13 cellular contexts compared by ENCODE assay signal in genomic region chr7:47557986-47558670, GRCh38. TPM values are rescaled to one million over a fixed set of nuclear protein-coding genes. Genes with fewer than 3 reads are reported as not detected.
DNase-seq lines count a peak whose midpoint lies in the region; FAIRE-seq and TF ChIP-seq lines count a peak whose summit lies in the region.
"Had no signal": no experiment of that assay in that cellular context is flagged by ENCODE, and none has a peak within 500 bp of the region (broad histone marks: within the 10 kb centered on the region; RNA-seq: fewer than 3 reads in every experiment).

No MANE protein-coding gene starts in this region.

- TF ChIP-seq EP300 in suprapubic skin (IDR thresholded peaks at IDR 0.05) = no peak

- peak overlapping the region; percentile 6 for H3K56ac ChIP-seq in mesendoderm (ENCODE audit: low read length)

- H3K27ac Mint-ChIP-seq in activated T-cell treated with anti-CD3 and anti-CD28 coated beads, Interleukin-2, amount 50 U/mL, for 24 hours = no peak overlapping the region
- H3K27ac Mint-ChIP-seq: activated naive CD4-positive, alpha-beta T cell treated with anti-CD3 and anti-CD28 coated beads, Interleukin-2, amount 50 U/mL, for 24 hours had no signal

- TF ChIP-seq POLR2A in suprapubic skin (IDR thresholded peaks at IDR 0.05) (no peak), lower leg skin (IDR thresholded peaks at IDR 0.05) (no peak)

- H3K9me3 ChIP-seq in HUES6 (ENCODE audit: control insufficient read depth, insufficient read depth, low read depth, low read length) = no peaks in the 10 kb centered on the region; the same call in 1 of the 2 replicates
- H3K9me3 ChIP-seq in suprapubic skin = no peaks in the 10 kb centered on the region

- no peak overlapping the region for H4K8ac ChIP-seq in mesendoderm (ENCODE audit: low read depth, low read length)

- H2BK15ac ChIP-seq in mesendoderm (replicated peaks; ENCODE audit: low read depth) = no peak overlapping the region

- H3K4ac ChIP-seq in mesendoderm (ENCODE audit: low read depth, low read length) = no peak overlapping the region

- no peaks in the 10 kb centered on the region for H3K4me1 Mint-ChIP-seq in activated T-cell treated with anti-CD3 and anti-CD28 coated beads, Interleukin-2, amount 50 U/mL, for 24 hours (ENCODE audit: low read depth)
- H3K4me1 Mint-ChIP-seq: activated naive CD4-positive, alpha-beta T cell treated with anti-CD3 and anti-CD28 coated beads, Interleukin-2, amount 50 U/mL, for 24 hours had no signal

- H3K27me3 ChIP-seq in HUES6 (ENCODE audit: control insufficient read depth, insufficient read depth, low read length) (no peaks in the 10 kb centered on the region), bronchial epithelial cell (ENCODE audit: control insufficient read depth, insufficient read depth, low read length) (no peaks in the 10 kb centered on the region), mesendoderm (ENCODE audit: insufficient read depth, low read length, poor library complexity) (no peaks in the 10 kb centered on the region), suprapubic skin (no peaks in the 10 kb centered on the region)
- H3K27me3 ChIP-seq: BLaER1 had no signal

- H3K36me3 ChIP-seq in HUES6 (ENCODE audit: control insufficient read depth, insufficient read depth, low read length) (0 out of 2 replicates have a peak, but pooled peaks cover 5% of the 10 kb centered on the region), bronchial epithelial cell (ENCODE audit: control insufficient read depth, insufficient read depth, low read length) (no peaks in the 10 kb centered on the region), mesendoderm (ENCODE audit: control insufficient read depth, insufficient read depth, low read length) (no peaks in the 10 kb centered on the region), suprapubic skin (no peaks in the 10 kb centered on the region)

- peak; percentile 97 for DNase-seq in bronchial epithelial cell (ENCODE audit: low read depth)
- DNase-seq in mesendoderm = peak; percentile 91
- DNase-seq in suprapubic skin (ENCODE audit: low spot score in 2 of 2) = no peak
- DNase-seq in activated T-cell treated with anti-CD3 and anti-CD28 coated beads, Interleukin-2, amount 50 U/mL, for 24 hours = no peak
- no peak for DNase-seq in lower leg skin (ENCODE audit: low spot score in 2 of 2)
- DNase-seq in ureter (ENCODE audit: low spot score) = no peak
- DNase-seq in activated effector memory CD4-positive, alpha-beta T cell treated with Interleukin-2 at 50 U/mL for 16 hours = no peak
- DNase-seq: cerebellar nuclear complex, erythroblast, posterior cingulate gyrus had no signal

- no peak overlapping the region for H4K5ac ChIP-seq in mesendoderm (ENCODE audit: low read length)

- no peak overlapping the region for H3K18ac ChIP-seq in mesendoderm (ENCODE audit: low read length)

- H3K4me3 ChIP-seq in HUES6 (ENCODE audit: low read depth, low read length) = no peak overlapping the region
- no peak overlapping the region for H3K4me3 ChIP-seq in bronchial epithelial cell (ENCODE audit: low read depth, low read length)
- H3K4me3 ChIP-seq in mesendoderm (ENCODE audit: low read length) = no peak overlapping the region
- no peak overlapping the region for H3K4me3 ChIP-seq in suprapubic skin
- no peak overlapping the region for H3K4me3 ChIP-seq in lower leg skin (ENCODE audit: low read depth, poor library complexity, severe bottlenecking)
- H3K4me3 ChIP-seq: BLaER1 had no signal

- WGBS in mesendoderm (ENCODE audit: extremely low coverage, insufficient coverage, low lambda C conversion rate) = no CpG with 5 or more reads among the region's 14 CpGs
- WGBS in suprapubic skin = 71% methylated on average over 12 of the region's 14 CpGs
- WGBS in lower leg skin, 2 donors = 58 to 62% methylated on average over 14 of the region's 14 CpGs

- H3K27ac ChIP-seq in HUES6 (ENCODE audit: low read depth, low read length) (peak overlapping the region; percentile 12; the same call in 1 of the 2 replicates), mesendoderm (ENCODE audit: low read depth, low read length) (peak overlapping the region; percentile 14), suprapubic skin (peak overlapping the region; percentile 68)
- H3K27ac ChIP-seq: BLaER1 had no signal

- no peak overlapping the region for H3K4me3 Mint-ChIP-seq in activated T-cell treated with anti-CD3 and anti-CD28 coated beads, Interleukin-2, amount 50 U/mL, for 24 hours
- H3K4me3 Mint-ChIP-seq: activated naive CD4-positive, alpha-beta T cell treated with anti-CD3 and anti-CD28 coated beads, Interleukin-2, amount 50 U/mL, for 24 hours had no signal

- no peak overlapping the region for H3K4me2 ChIP-seq in mesendoderm (ENCODE audit: low read length)
- H3K4me2 ChIP-seq: BLaER1 had no signal

- H2AK5ac ChIP-seq in mesendoderm (ENCODE audit: low read length) = no peak overlapping the region

- intact Hi-C loops in lower leg skin (cut with DNase I; ENCODE audit: low total_unique reads) = no loop called here

- H3K4me1 ChIP-seq in HUES6 (ENCODE audit: control insufficient read depth, insufficient read depth, low read length) = peaks cover 20% of the 10 kb centered on the region
- H3K4me1 ChIP-seq in mesendoderm (ENCODE audit: control insufficient read depth, low read depth, low read length) = no peaks in the 10 kb centered on the region
- peaks cover 19% of the 10 kb centered on the region for H3K4me1 ChIP-seq in suprapubic skin

- H3K79me2 ChIP-seq in mesendoderm (ENCODE audit: control insufficient read depth, insufficient read depth, low read length) = no peaks in the 10 kb centered on the region

- H3K9me3 Mint-ChIP-seq in activated T-cell treated with anti-CD3 and anti-CD28 coated beads, Interleukin-2, amount 50 U/mL, for 24 hours = peaks cover 2% of the 10 kb centered on the region
- H3K9me3 Mint-ChIP-seq: activated naive CD4-positive, alpha-beta T cell treated with anti-CD3 and anti-CD28 coated beads, Interleukin-2, amount 50 U/mL, for 24 hours had no signal

- TF ChIP-seq CTCF in bronchial epithelial cell (IDR thresholded peaks at IDR 0.05; ENCODE audit: insufficient read depth, low read length, severe bottlenecking) (peak; percentile 1), suprapubic skin (IDR thresholded peaks at IDR 0.05) (no peak), lower leg skin (IDR thresholded peaks at IDR 0.05) (no peak)

- H3K9ac ChIP-seq in HUES6 (ENCODE audit: low read length) (peak overlapping the region; percentile 29), mesendoderm (ENCODE audit: low read length) (no peak overlapping the region)
- H3K9ac ChIP-seq: BLaER1 had no signal

- H3K27me3 Mint-ChIP-seq in activated T-cell treated with anti-CD3 and anti-CD28 coated beads, Interleukin-2, amount 50 U/mL, for 24 hours = no peaks in the 10 kb centered on the region
- H3K27me3 Mint-ChIP-seq: activated naive CD4-positive, alpha-beta T cell treated with anti-CD3 and anti-CD28 coated beads, Interleukin-2, amount 50 U/mL, for 24 hours had no signal

- H3K23ac ChIP-seq in mesendoderm (ENCODE audit: low read length) = no peak overlapping the region

- no peak for FAIRE-seq in bronchial epithelial cell (lab: Jason Lieb, UNC)

- no peaks in the 10 kb centered on the region for H3K36me3 Mint-ChIP-seq in activated T-cell treated with anti-CD3 and anti-CD28 coated beads, Interleukin-2, amount 50 U/mL, for 24 hours (ENCODE audit: low read depth)
- H3K36me3 Mint-ChIP-seq: activated naive CD4-positive, alpha-beta T cell treated with anti-CD3 and anti-CD28 coated beads, Interleukin-2, amount 50 U/mL, for 24 hours had no signal

- peak overlapping the region; percentile 13 for H2BK5ac ChIP-seq in mesendoderm (ENCODE audit: low read length)

- no peak overlapping the region for H2BK120ac ChIP-seq in mesendoderm (ENCODE audit: low read depth, low read length)

- H3K79me1 ChIP-seq in mesendoderm (ENCODE audit: low read length) = peaks cover 3% of the 10 kb centered on the region

RNA-seq across cellular contexts. Expression of gene TNS3, which starts 23.8 kb away (rescaled TPM):
- 1.8 and 2.6 TPM in 2 replicates for total RNA-seq in bronchial epithelial cell
- 7.2 TPM for polyA plus RNA-seq in mesendoderm (2013, experiment 1 of 2)
- 7.8 TPM for polyA plus RNA-seq in mesendoderm (2013, experiment 2 of 2)
- 10 to 100 TPM; 14.3 to 53.0 (median 31.9) TPM for total RNA-seq in suprapubic skin
- 10 to 100 TPM; 19.5 to 33.9 (median 25.5) TPM for total RNA-seq in lower leg skin
- total RNA-seq in ureter = 48.7 TPM

Comparison
In these comparisons a context has a peak if more than half of its experiments do, and no peak if none do; other contexts are left out.
1. H3K27ac ChIP-seq: peak in every context shown above with its lines; median percentile 68 in suprapubic skin; 14 in mesendoderm; 12 in HUES6.
2. DNase-seq: peak in bronchial epithelial cell (single experiment) and mesendoderm (single experiment); none in suprapubic skin (0 of 2), activated T-cell treated with anti-CD3 and anti-CD28 coated beads, Interleukin-2, amount 50 U/mL, for 24 hours (single experiment), lower leg skin (0 of 2), ureter (single experiment) and activated effector memory CD4-positive, alpha-beta T cell treated with Interleukin-2 at 50 U/mL for 16 hours (single experiment).